Comparison of ENCODE assay signal across 16 cellular contexts in genomic region chr7:46972205-46972604, GRCh38.
DNase-seq lines count a peak whose midpoint lies in the region; FAIRE-seq and TF ChIP-seq lines count a peak whose summit lies in the region.
"Had no signal": no experiment of that assay in that cellular context is flagged by ENCODE, and none has a peak within 500 bp of the region (broad histone marks: within the 10 kb centered on the region; RNA-seq: fewer than 3 reads in every experiment).

No MANE protein-coding gene starts in this region.

- no peaks in the 10 kb centered on the region for H3K9me3 ChIP-seq in keratinocyte (ENCODE audit: control insufficient read depth, low read depth, low read length)

- peak overlapping the region; percentile 70 for H2AFZ ChIP-seq in keratinocyte (ENCODE audit: control insufficient read depth, low read length)

- DNase-seq in AG08395 (ENCODE audit: low spot score) (peak; percentile 60), HT-29 (ENCODE audit: low spot score) (peak; percentile 80), brain microvascular endothelial cell (peak; percentile 75), keratinocyte (ENCODE audit: low read depth, low spot score) (peak; percentile 11), NCI-H187 treated with DMSO at 0.1 percent for 48 hours (lab: John Stamatoyannopoulos, UW) (no peak), inferior parietal cortex (ENCODE audit: extremely low spot score) (no peak), NCI-H1694 (lab: John Stamatoyannopoulos, UW) (no peak)
- no peak for DNase-seq in activated naive CD8-positive, alpha-beta T cell treated with anti-CD3 and anti-CD28 coated beads for 36 hours
- DNase-seq: activated T-cell treated with anti-CD3 and anti-CD28 coated beads, Interleukin-2, amount 50 U/mL, for 1 hour; aorta; C1 segment of cervical spinal cord; naive thymus-derived CD4-positive, alpha-beta T cell; NCI-H345; spleen had no signal

- H3K27ac ChIP-seq in brain microvascular endothelial cell (peak overlapping the region; percentile 75), keratinocyte (ENCODE audit: control insufficient read depth, insufficient read depth, low read length) (peak overlapping the region; percentile 44)
- H3K27ac ChIP-seq: spleen, tibial nerve had no signal

- H3K4me3 ChIP-seq in brain microvascular endothelial cell (ENCODE audit: low read depth, low read length) (no peak overlapping the region), keratinocyte (ENCODE audit: control insufficient read depth in 2 of 3, extremely low read depth in 1 of 3, insufficient read depth in 2 of 3, low read depth in 1 of 3, low read length in 3 of 3) (no peak overlapping the region)
- H3K4me3 ChIP-seq: spleen, tibial nerve had no signal

- FAIRE-seq in keratinocyte (lab: Jason Lieb, UNC) = peak; percentile 92

- H3K36me3 Mint-ChIP-seq in activated naive CD8-positive, alpha-beta T cell treated with anti-CD3 and anti-CD28 coated beads for 36 hours = no peaks in the 10 kb centered on the region
- H3K36me3 Mint-ChIP-seq: naive thymus-derived CD4-positive, alpha-beta T cell; WTC11 had no signal

- H3K27me3 ChIP-seq in brain microvascular endothelial cell (replicated peaks) (no peaks in the 10 kb centered on the region), keratinocyte (ENCODE audit: control insufficient read depth, extremely low read depth, insufficient read depth, low read length) (no peaks in the 10 kb centered on the region)
- H3K27me3 ChIP-seq: spleen, tibial nerve had no signal

- H3K79me2 ChIP-seq in keratinocyte (ENCODE audit: control insufficient read depth, insufficient read depth, low read length) = no peaks in the 10 kb centered on the region

- H3K4me1 Mint-ChIP-seq in activated naive CD8-positive, alpha-beta T cell treated with anti-CD3 and anti-CD28 coated beads for 36 hours = no peaks in the 10 kb centered on the region
- H3K4me1 Mint-ChIP-seq: naive thymus-derived CD4-positive, alpha-beta T cell; WTC11 had no signal

- H3K9me3 Mint-ChIP-seq in activated naive CD8-positive, alpha-beta T cell treated with anti-CD3 and anti-CD28 coated beads for 36 hours = peaks cover 3% of the 10 kb centered on the region

- peak overlapping the region; percentile 35 for H3K4me2 ChIP-seq in keratinocyte (ENCODE audit: control insufficient read depth, extremely low read depth, insufficient read depth, low read depth, low read length)

- no peak overlapping the region for H3K9ac ChIP-seq in keratinocyte (ENCODE audit: control insufficient read depth, extremely low read depth, insufficient read depth, low read length)

- in situ Hi-C loops in brain microvascular endothelial cell (cut with HindIII; ENCODE audit: low pct_ligation_motif_present, low sequenced_read_pairs) = no loop called here

- no peaks in the 10 kb centered on the region for H3K9me1 ChIP-seq in keratinocyte (ENCODE audit: control insufficient read depth, extremely low read depth, insufficient read depth, low read length)

- H4K20me1 ChIP-seq in keratinocyte (ENCODE audit: control insufficient read depth, extremely low read depth, insufficient read depth, low read length) = no peaks in the 10 kb centered on the region

- H3K27me3 Mint-ChIP-seq in activated naive CD8-positive, alpha-beta T cell treated with anti-CD3 and anti-CD28 coated beads for 36 hours = no peaks in the 10 kb centered on the region
- H3K27me3 Mint-ChIP-seq: naive thymus-derived CD4-positive, alpha-beta T cell had no signal

- no peak overlapping the region for H3K4me3 Mint-ChIP-seq in activated naive CD8-positive, alpha-beta T cell treated with anti-CD3 and anti-CD28 coated beads for 36 hours
- H3K4me3 Mint-ChIP-seq: naive thymus-derived CD4-positive, alpha-beta T cell; WTC11 had no signal

- no peak overlapping the region for H3K27ac Mint-ChIP-seq in activated naive CD8-positive, alpha-beta T cell treated with anti-CD3 and anti-CD28 coated beads for 36 hours
- H3K27ac Mint-ChIP-seq: naive thymus-derived CD4-positive, alpha-beta T cell; WTC11 had no signal

- no peaks in the 10 kb centered on the region for H3K36me3 ChIP-seq in brain microvascular endothelial cell (replicated peaks)
- no peaks in the 10 kb centered on the region for H3K36me3 ChIP-seq in keratinocyte (ENCODE audit: control insufficient read depth in 2 of 2, extremely low read depth in 1 of 2, insufficient read depth in 2 of 2, low read length in 2 of 2)
- H3K36me3 ChIP-seq: spleen, tibial nerve had no signal

- TF ChIP-seq CTCF in brain microvascular endothelial cell (IDR thresholded peaks at IDR 0.05; ENCODE audit: low read depth, low read length, missing control alignments) = no peak
- no peak for TF ChIP-seq CTCF in keratinocyte (optimal IDR thresholded peaks at IDR 0.05 in 1 of 3, IDR thresholded peaks at IDR 0.05 in 1 of 3, conservative IDR thresholded peaks at IDR 0.05 in 1 of 3; ENCODE audit: extremely low read depth in 1 of 3, insufficient read depth in 2 of 3, low read length in 3 of 3)

- peaks cover 16% of the 10 kb centered on the region for H3K4me1 ChIP-seq in keratinocyte (ENCODE audit: control insufficient read depth, extremely low read depth, insufficient read depth, low read length)
- H3K4me1 ChIP-seq: spleen, tibial nerve had no signal

- dilution Hi-C loops in keratinocyte (cut with MboI; ENCODE audit: extremely low pct_ligation_motif_present, low sequenced_read_pairs) = no loop called here

Comparison
In these comparisons a context has a peak if more than half of its experiments do, and no peak if none do; other contexts are left out.
1. DNase-seq: peak in AG08395 (single experiment), HT-29 (single experiment), brain microvascular endothelial cell (single experiment) and keratinocyte (single experiment); none in NCI-H187 treated with DMSO at 0.1 percent for 48 hours (single experiment), inferior parietal cortex (single experiment), NCI-H1694 (single experiment) and activated naive CD8-positive, alpha-beta T cell treated with anti-CD3 and anti-CD28 coated beads for 36 hours (single experiment).